7 cellular contexts compared by ENCODE assay signal in the genomic region with DNA sequence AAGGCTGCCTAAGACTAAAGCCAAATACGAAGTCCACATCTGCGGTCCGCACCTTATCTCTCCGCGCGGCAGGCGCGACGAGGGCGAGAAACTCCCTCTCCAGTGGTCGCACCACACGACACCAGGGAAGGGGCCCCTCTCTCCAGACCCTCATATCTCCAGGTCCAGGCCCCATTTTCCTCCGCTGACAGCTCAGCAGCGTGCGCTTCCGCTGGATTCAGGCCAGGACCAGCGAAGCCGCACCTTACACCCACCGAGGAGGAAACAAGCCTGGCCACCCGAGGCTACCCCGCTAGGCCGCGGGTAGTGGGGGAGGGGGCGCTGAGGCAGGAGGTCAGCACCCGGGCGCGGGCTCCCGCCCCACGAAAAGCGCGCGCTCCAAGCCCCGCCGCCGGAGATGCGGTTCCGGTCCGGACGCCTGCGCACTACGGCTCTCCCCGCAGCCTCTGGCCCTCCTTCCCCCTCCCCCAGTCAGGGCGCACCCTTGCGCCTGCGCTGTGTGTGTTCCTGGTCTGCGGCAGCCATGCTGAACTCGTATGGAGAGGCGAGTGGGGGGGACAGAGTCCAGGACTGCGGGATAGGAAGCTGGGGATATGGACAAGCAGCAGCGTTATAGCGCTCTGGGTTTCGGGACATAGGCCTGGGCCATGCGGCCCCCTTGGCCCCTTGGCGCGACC. TPM values are rescaled to one million over a fixed set of nuclear protein-coding genes. Genes with fewer than 3 reads are reported as not detected.
A peak's percentile ranks its signal among the peaks of the same experiment; 100 is the strongest.
DNase-seq lines count a peak whose midpoint lies in the region; ATAC-seq and TF ChIP-seq lines count a peak whose summit lies in the region.

A gene (plus strand): TSS at position 502 of the 677 bp plus-strand sequence. CDS start 4,305 bp downstream, outside the sequence.

- H3K27me3 Mint-ChIP-seq in activated B cell treated with CpG ODN at 0.5 μM for 24 hours (no peaks in the 10 kb centered on the region), immature natural killer cell (ENCODE audit: low read depth in 3 of 3) (peaks cover 43 to 53% (median 52%) of the 10 kb centered on the region in 3 donors)

- ATAC-seq in GM18519 (IDR thresholded peaks at IDR 0.05; ENCODE audit: low FRiP score, unreplicated experiment) = peak; percentile 28
- ATAC-seq in HG03108 (IDR thresholded peaks at IDR 0.05; ENCODE audit: unreplicated experiment) = peak; percentile 25
- peak; percentile 40 for ATAC-seq in activated B cell treated with CpG ODN at 0.5 μM for 24 hours (ENCODE audit: low read depth)

- H3K4me3 Mint-ChIP-seq in activated B cell treated with CpG ODN at 0.5 μM for 24 hours = peak within 1 kb of the TSS; percentile 91
- H3K4me3 Mint-ChIP-seq in immature natural killer cell = peak within 1 kb of the TSS; percentile 92 to 99 (median 94)

- TF ChIP-seq CTCF in activated B cell treated with CpG ODN at 0.5 μM for 24 hours (IDR thresholded peaks at IDR 0.05) = no peak
- TF ChIP-seq CTCF in cardiac fibroblast (IDR thresholded peaks at IDR 0.05; ENCODE audit: low read depth, low read length) = no peak

- intact Hi-C loops in activated B cell treated with CpG ODN at 0.5 μM for 24 hours (cut with micrococcal nuclease) = loop anchor here (1.0 kb wide), 1 partner anchor 27 kb away; a partner anchor contains a TSS

- DNase-seq in NCI-H2227 treated with DMSO at 0.1 percent for 48 hours (lab: John Stamatoyannopoulos, UW) = peak; percentile 97
- DNase-seq in activated B cell treated with CpG ODN at 0.5 μM for 24 hours = peak; percentile 95
- DNase-seq in cardiac fibroblast (ENCODE audit: low read depth in 2 of 2) = peak; percentile 97 to 98
- DNase-seq in immature natural killer cell = peak; percentile 99
- DNase-seq in smooth muscle cell of the brain vasculature (ENCODE audit: low read depth, low spot score) = peak; percentile 95

- H3K36me3 Mint-ChIP-seq in activated B cell treated with CpG ODN at 0.5 μM for 24 hours (ENCODE audit: low read depth) = peaks cover 39% of the 10 kb centered on the region
- peaks cover 5 to 16% (median 13%) of the 10 kb centered on the region in 3 donors for H3K36me3 Mint-ChIP-seq in immature natural killer cell

- H3K27ac Mint-ChIP-seq in activated B cell treated with CpG ODN at 0.5 μM for 24 hours (peak within 1 kb of the TSS; percentile 99), immature natural killer cell (peak within 1 kb of the TSS; percentile 95 to 100 (median 96))

- H3K9me3 Mint-ChIP-seq in activated B cell treated with CpG ODN at 0.5 μM for 24 hours (no peaks in the 10 kb centered on the region), immature natural killer cell (peaks cover 0 to 2% (median 0%) of the 10 kb centered on the region in 6 donors)

- POLR2A ChIA-PET in activated B cell treated with CpG ODN at 0.5 μM for 24 hours (lab: Charles Lee) = interaction anchor here (0.6 to 14.0 kb wide), 34 partner anchors 11 to 778 kb away, joined by 3 to 1150 read pairs (median 6); a partner anchor contains a TSS

- peak within 1 kb of the TSS; percentile 78 to 82 for H3K4me3 ChIP-seq in cardiac fibroblast (replicated peaks in 1 of 2; ENCODE audit: low read depth in 2 of 2, low read length in 2 of 2)

- H3K4me1 Mint-ChIP-seq in activated B cell treated with CpG ODN at 0.5 μM for 24 hours (peaks cover 35% of the 10 kb centered on the region), immature natural killer cell (peaks cover 47 to 56% of the 10 kb centered on the region in 2 donors)

- CTCF ChIA-PET in activated B cell treated with CpG ODN at 0.5 μM for 24 hours (lab: Charles Lee) = interaction anchor here (0.6 to 11.4 kb wide), 11 partner anchors 9 to 130 kb away, joined by 3 to 151 read pairs (median 12); a partner anchor contains a TSS

RNA-seq across cellular contexts. Expression of the gene that starts here (rescaled TPM):
- 347 and 370 TPM in 2 replicates for total RNA-seq in activated B cell treated with CpG ODN at 0.5 μM for 24 hours
- polyA plus RNA-seq in immature natural killer cell = 100 to 1,000 TPM in 1 of 3 donors, 10 to 100 TPM in 2; 29.8 to 119 (median 31.5) TPM

Comparison
In these comparisons a context has a peak if more than half of its experiments do, and no peak if none do; other contexts are left out.
1. Peak in every context shown above with its lines: DNase-seq, ATAC-seq and H3K4me3 ChIP-seq.